8 cellular contexts compared by ENCODE assay signal in the genomic region with DNA sequence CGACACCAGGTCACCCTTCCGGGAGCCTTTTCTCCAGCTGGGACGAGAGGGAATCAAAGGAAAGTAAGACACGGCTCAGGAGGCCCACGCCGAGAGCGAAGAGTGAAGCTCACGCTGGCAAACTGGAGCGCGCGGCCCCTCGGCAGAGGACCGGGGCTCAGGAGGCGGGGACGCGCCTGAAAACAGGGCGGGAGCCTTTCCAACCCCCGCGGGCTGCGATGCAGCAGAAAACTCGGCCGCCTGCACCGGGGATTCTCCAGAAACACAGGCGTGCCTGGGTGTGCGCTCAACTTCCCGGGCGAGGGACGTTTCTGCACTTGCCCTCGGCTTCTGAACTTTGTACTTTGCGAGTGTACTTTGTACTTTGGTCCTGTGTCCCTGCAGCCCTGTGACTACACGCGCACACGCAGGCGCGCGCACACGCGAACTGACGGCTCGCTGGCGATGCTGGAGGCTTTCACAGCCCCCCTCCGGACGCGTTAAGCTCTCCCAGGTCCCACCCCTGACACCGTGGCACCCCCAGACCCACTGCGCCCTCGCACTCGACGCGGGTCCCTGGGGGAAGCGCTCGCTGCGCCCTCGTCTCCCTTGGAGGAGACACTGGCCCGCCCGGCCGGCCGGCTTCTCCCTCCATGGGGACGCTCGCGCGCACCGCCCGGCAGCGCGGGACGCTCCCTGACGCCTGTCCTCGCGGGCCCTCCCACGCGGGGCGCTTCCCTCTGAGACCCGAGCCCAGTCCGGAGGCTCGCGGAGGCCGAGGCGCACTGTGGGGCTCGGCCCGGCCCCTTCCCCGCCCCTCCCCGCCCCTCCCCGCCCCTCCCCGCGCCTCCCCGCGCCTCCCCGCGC. TPM values are rescaled to one million over a fixed set of nuclear protein-coding genes. Genes with fewer than 3 reads are reported as not detected.
DNase-seq lines count a peak whose midpoint lies in the region; ATAC-seq, FAIRE-seq and TF ChIP-seq lines count a peak whose summit lies in the region.

No MANE protein-coding gene starts in this region.

- no peaks in the 10 kb centered on the region for H3K9me3 ChIP-seq in skeletal muscle tissue (ENCODE audit: control insufficient read depth in 3 of 3, low read length in 3 of 3)

- peaks cover 8 to 29% (median 13%) of the 10 kb centered on the region in 3 donors for H3K4me1 ChIP-seq in skeletal muscle tissue (ENCODE audit: control insufficient read depth in 3 of 3, insufficient read depth in 3 of 3, low read length in 3 of 3)

- peaks cover 11% of the 10 kb centered on the region for H3K36me3 Mint-ChIP-seq in central memory CD8-positive, alpha-beta T cell (ENCODE audit: insufficient read depth)

- DNase-seq in Daoy (ENCODE audit: low read depth) (peak; percentile 37), UCSD-AML1 (lab: John Stamatoyannopoulos, UW; ENCODE audit: unreplicated experiment) (peak; percentile 61), inferior parietal cortex (ENCODE audit: extremely low spot score) (peak; percentile 64), H54 (ENCODE audit: insufficient read length, low spot score) (no peak)
- DNase-seq in Jurkat, Clone E6-1 (ENCODE audit: low read depth, low spot score) = peak; percentile 16
- DNase-seq in central memory CD8-positive, alpha-beta T cell (ENCODE audit: low spot score in 2 of 2) = peak in 1 of 2 donors; percentile 39

- peak overlapping the region; percentile 71 for H3K4me3 Mint-ChIP-seq in central memory CD8-positive, alpha-beta T cell

- TF ChIP-seq POLR2A in H54 (IDR thresholded peaks at IDR 0.05; ENCODE audit: low read depth, low read length) = no peak

- peak overlapping the region; percentile 68 for H3K4me3 ChIP-seq in Jurkat, Clone E6-1 (ENCODE audit: low read length)
- peak overlapping the region; percentile 83 to 95 (median 85) for H3K4me3 ChIP-seq in skeletal muscle tissue (ENCODE audit: low read length in 3 of 3)

- no peak for FAIRE-seq in H54 (lab: Jason Lieb, UNC)

- no peaks in the 10 kb centered on the region for H3K27me3 ChIP-seq in skeletal muscle tissue (ENCODE audit: control insufficient read depth in 3 of 3, insufficient read depth in 3 of 3, low read length in 3 of 3)

- H3K27ac Mint-ChIP-seq in central memory CD8-positive, alpha-beta T cell (ENCODE audit: low read depth) = no peak overlapping the region

- H3K4me1 Mint-ChIP-seq in central memory CD8-positive, alpha-beta T cell = peaks cover 11% of the 10 kb centered on the region

- H3K27me3 Mint-ChIP-seq in central memory CD8-positive, alpha-beta T cell = no peaks in the 10 kb centered on the region

- peak; percentile 39 for ATAC-seq in GM21515 (IDR thresholded peaks at IDR 0.05; ENCODE audit: unreplicated experiment)
- ATAC-seq in central memory CD8-positive, alpha-beta T cell (replicated peaks; ENCODE audit: extremely low read depth, poor library complexity, severe bottlenecking) = peak; percentile 55

- peak overlapping the region; percentile 68 to 82 (median 70) for H3K9ac ChIP-seq in skeletal muscle tissue (ENCODE audit: low read depth in 1 of 3, low read length in 3 of 3)

- no peaks in the 10 kb centered on the region for H3K9me3 Mint-ChIP-seq in central memory CD8-positive, alpha-beta T cell

- H3K27ac ChIP-seq in skeletal muscle tissue (ENCODE audit: low read depth, low read length) = peak overlapping the region; percentile 40

- peaks cover 0 to 3% (median 2%) of the 10 kb centered on the region in 3 donors for H3K36me3 ChIP-seq in skeletal muscle tissue (ENCODE audit: control insufficient read depth in 3 of 3, insufficient read depth in 3 of 3, low read length in 3 of 3)

RNA-seq across cellular contexts. Expression of gene PAOX, which starts 0.6 kb away (rescaled TPM):
- total RNA-seq in Daoy (2014; rRNA removed; shearing (Covaris generic)) = 0.48 and 2.1 TPM in 2 replicates
- not detected for polyA plus RNA-seq in Jurkat, Clone E6-1 (2012; ENCODE audit: insufficient read depth, insufficient read length)
- total RNA-seq in skeletal muscle tissue = 7.3 TPM

RNA-seq across cellular contexts. Expression of gene ECHS1, which starts 5.3 kb away (rescaled TPM):
- total RNA-seq in Daoy (2014; rRNA removed; shearing (Covaris generic)) = 79.0 and 94.8 TPM in 2 replicates
- 63.3 TPM for polyA plus RNA-seq in Jurkat, Clone E6-1 (2012; ENCODE audit: insufficient read depth, insufficient read length)
- total RNA-seq in skeletal muscle tissue = 76.7 TPM

RNA-seq across cellular contexts. Expression of gene MTG1, which starts 15.5 kb away (rescaled TPM):
- 35.8 and 51.0 TPM in 2 replicates for total RNA-seq in Daoy (2014; rRNA removed; shearing (Covaris generic))
- polyA plus RNA-seq in Jurkat, Clone E6-1 (2012; ENCODE audit: insufficient read depth, insufficient read length) = 62.4 TPM
- 21.9 TPM for total RNA-seq in skeletal muscle tissue

RNA-seq across cellular contexts. Expression of gene FUOM, which starts 20.7 kb away (rescaled TPM):
- total RNA-seq in Daoy (2014; rRNA removed; shearing (Covaris generic)) = 0.80 and 2.9 TPM in 2 replicates
- 23.8 TPM for polyA plus RNA-seq in Jurkat, Clone E6-1 (2012; ENCODE audit: insufficient read depth, insufficient read length)
- 9.4 TPM for total RNA-seq in skeletal muscle tissue

RNA-seq across cellular contexts. Expression of gene PRAP1, which starts 31.3 kb away (rescaled TPM):
- not detected in 2 replicates for total RNA-seq in Daoy (2014; rRNA removed; shearing (Covaris generic))
- not detected for polyA plus RNA-seq in Jurkat, Clone E6-1 (2012; ENCODE audit: insufficient read depth, insufficient read length)
- not detected for total RNA-seq in skeletal muscle tissue
